10 cellular contexts compared by ENCODE assay signal in the genomic region with DNA sequence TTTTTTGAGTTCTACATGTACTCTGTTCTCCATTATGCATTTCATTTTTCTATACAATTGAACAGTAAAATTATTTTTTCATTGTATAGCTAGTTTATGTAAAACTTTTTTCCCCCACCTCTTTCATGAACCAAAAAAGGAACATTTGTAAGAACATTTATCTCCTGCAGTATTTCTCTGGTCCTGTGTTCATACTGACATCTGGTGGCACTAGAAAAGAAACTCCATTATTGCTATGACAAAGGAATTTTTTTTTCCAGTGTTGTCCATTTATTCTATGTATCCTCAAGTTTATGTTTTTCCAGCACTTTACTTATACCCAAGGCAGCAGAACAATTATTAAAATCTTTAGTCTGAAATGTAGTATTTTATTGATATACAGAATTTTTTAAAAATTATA. TPM values are rescaled to one million over a fixed set of nuclear protein-coding genes. Genes with fewer than 3 reads are reported as not detected.
DNase-seq lines count a peak whose midpoint lies in the region; ATAC-seq, FAIRE-seq and TF ChIP-seq lines count a peak whose summit lies in the region.
"Had no signal": no experiment of that assay in that cellular context is flagged by ENCODE, and none has a peak within 500 bp of the region (broad histone marks: within the 10 kb centered on the region; RNA-seq: fewer than 3 reads in every experiment).

No MANE protein-coding gene starts in this region.

- intact Hi-C loops in head of caudate nucleus (cut with DNase I) = no loop called here

- no peak overlapping the region for H3K27ac ChIP-seq in AG04450 (ENCODE audit: low read depth, low read length)

- DNase-seq in AG04450 (ENCODE audit: low read depth, low spot score) = peak; percentile 11
- DNase-seq in H7 = peak; percentile 6
- DNase-seq in SHP77 treated with DMSO at 0.1 percent for 48 hours (lab: John Stamatoyannopoulos, UW) = peak; percentile 90
- no peak for DNase-seq in frontal cortex (ENCODE audit: low spot score in 2 of 2)
- DNase-seq in stimulated activated effector memory CD8-positive, alpha-beta T cell treated with anti-CD3 and anti-CD28 coated beads, Interleukin-12 subunit alpha, Interleukin-12 subunit beta, amount 100 ng/mL, for 72 hours (ENCODE audit: low spot score in 2 of 2) = no peak
- DNase-seq in 8988T = no peak
- DNase-seq in head of caudate nucleus = no peak
- DNase-seq in activated naive CD4-positive, alpha-beta T cell treated with anti-CD3 and anti-CD28 coated beads, Interleukin-2, amount 50 U/mL, for 72 hours (ENCODE audit: low spot score in 2 of 2) = no peak
- DNase-seq: naive B cell had no signal

- H3K4me3 ChIP-seq in AG04450 (ENCODE audit: low read depth, low read length) (no peak overlapping the region), H7 (ENCODE audit: insufficient read depth, low read depth, low read length) (no peak overlapping the region)

- no peak overlapping the region for H3K4me3 Mint-ChIP-seq in stimulated activated effector memory CD8-positive, alpha-beta T cell treated with anti-CD3 and anti-CD28 coated beads, Interleukin-12 subunit alpha, Interleukin-12 subunit beta, amount 100 ng/mL, for 72 hours
- H3K4me3 Mint-ChIP-seq: naive B cell, WTC11 had no signal

- H3K27me3 ChIP-seq in AG04450 (ENCODE audit: control insufficient read depth, insufficient read depth, low read length) (no peaks in the 10 kb centered on the region), H7 (ENCODE audit: control insufficient read depth, insufficient read depth, low read length) (no peaks in the 10 kb centered on the region)

- CTCF ChIA-PET in AG04450 (lab: Charles Lee) = interaction anchor here (0.6 to 2.4 kb wide), 7 partner anchors 12 to 537 kb away, joined by 3 to 16 read pairs (median 3); no protein-coding TSS in a partner anchor

- TF ChIP-seq CTCF in AG04450 (IDR thresholded peaks at IDR 0.05; ENCODE audit: low read depth, low read length) = peak; percentile 59

- H3K36me3 Mint-ChIP-seq in stimulated activated effector memory CD8-positive, alpha-beta T cell treated with anti-CD3 and anti-CD28 coated beads, Interleukin-12 subunit alpha, Interleukin-12 subunit beta, amount 100 ng/mL, for 72 hours = peaks cover 29% of the 10 kb centered on the region
- H3K36me3 Mint-ChIP-seq in activated naive CD4-positive, alpha-beta T cell treated with anti-CD3 and anti-CD28 coated beads, Interleukin-2, amount 50 U/mL, for 72 hours = peaks cover 5 to 10% of the 10 kb centered on the region in 2 donors

- H3K27ac Mint-ChIP-seq in stimulated activated effector memory CD8-positive, alpha-beta T cell treated with anti-CD3 and anti-CD28 coated beads, Interleukin-12 subunit alpha, Interleukin-12 subunit beta, amount 100 ng/mL, for 72 hours = no peak overlapping the region
- H3K27ac Mint-ChIP-seq in activated naive CD4-positive, alpha-beta T cell treated with anti-CD3 and anti-CD28 coated beads, Interleukin-2, amount 50 U/mL, for 72 hours = no peak overlapping the region
- H3K27ac Mint-ChIP-seq: WTC11 had no signal

- peaks cover 28% of the 10 kb centered on the region for H3K4me1 Mint-ChIP-seq in stimulated activated effector memory CD8-positive, alpha-beta T cell treated with anti-CD3 and anti-CD28 coated beads, Interleukin-12 subunit alpha, Interleukin-12 subunit beta, amount 100 ng/mL, for 72 hours
- H3K4me1 Mint-ChIP-seq: WTC11 had no signal

- no peaks in the 10 kb centered on the region for H3K9me3 Mint-ChIP-seq in stimulated activated effector memory CD8-positive, alpha-beta T cell treated with anti-CD3 and anti-CD28 coated beads, Interleukin-12 subunit alpha, Interleukin-12 subunit beta, amount 100 ng/mL, for 72 hours
- H3K9me3 Mint-ChIP-seq in activated naive CD4-positive, alpha-beta T cell treated with anti-CD3 and anti-CD28 coated beads, Interleukin-2, amount 50 U/mL, for 72 hours = no peaks in the 10 kb centered on the region
- H3K9me3 Mint-ChIP-seq: naive B cell had no signal

- peak; percentile 92 for FAIRE-seq in frontal cortex (lab: Jason Lieb, UNC)

- H3K9me3 ChIP-seq in AG04450 (ENCODE audit: control insufficient read depth, insufficient read depth, low read length) = no peaks in the 10 kb centered on the region; the same call in 1 of the 2 replicates

- POLR2A ChIA-PET in AG04450 (lab: Yijun Ruan, JAX) = no interaction called here

- no peaks in the 10 kb centered on the region for H3K36me3 ChIP-seq in H7 (replicated peaks; ENCODE audit: control insufficient read depth, insufficient read depth, low read length)

- ATAC-seq in stimulated activated effector memory CD8-positive, alpha-beta T cell treated with anti-CD3 and anti-CD28 coated beads, Interleukin-12 subunit alpha, Interleukin-12 subunit beta, amount 100 ng/mL, for 72 hours = no peak
- no peak for ATAC-seq in activated naive CD4-positive, alpha-beta T cell treated with anti-CD3 and anti-CD28 coated beads, Interleukin-2, amount 50 U/mL, for 72 hours
- ATAC-seq: WTC11 had no signal

RNA-seq across cellular contexts. Expression of a gene that starts 27.4 kb away (rescaled TPM):
- 2.4 and 3.6 TPM in 2 replicates for polyA plus RNA-seq in AG04450 (2011; rRNA removed)
- polyA minus RNA-seq in AG04450 (2011; rRNA and poly(A)+ RNA removed) = 0.61 and 1.4 TPM in 2 replicates
- 12.1 and 18.9 TPM in 2 replicates for total RNA-seq in H7 (2014; rRNA removed; shearing (Covaris generic))
- total RNA-seq in frontal cortex = 6.5 TPM
- total RNA-seq in activated naive CD4-positive, alpha-beta T cell treated with anti-CD3 and anti-CD28 coated beads, Interleukin-2, amount 50 U/mL, for 72 hours = 1 to 10 TPM; 5.0 to 8.4 TPM

RNA-seq across cellular contexts. Expression of a gene that starts 46.6 kb away (rescaled TPM):
- 29.1 and 38.0 TPM in 2 replicates for polyA plus RNA-seq in AG04450 (2011; rRNA removed)
- polyA minus RNA-seq in AG04450 (2011; rRNA and poly(A)+ RNA removed) = 32.1 and 49.5 TPM in 2 replicates
- total RNA-seq in H7 (2014; rRNA removed; shearing (Covaris generic)) = 49.2 and 54.2 TPM in 2 replicates
- total RNA-seq in frontal cortex = 80.7 TPM
- total RNA-seq in activated naive CD4-positive, alpha-beta T cell treated with anti-CD3 and anti-CD28 coated beads, Interleukin-2, amount 50 U/mL, for 72 hours = 10 to 100 TPM; 29.7 to 34.1 TPM

RNA-seq across cellular contexts. Expression of a gene that starts 46.7 kb away (rescaled TPM):
- 73.5 and 102 TPM in 2 replicates for polyA plus RNA-seq in AG04450 (2011; rRNA removed)
- polyA minus RNA-seq in AG04450 (2011; rRNA and poly(A)+ RNA removed) = 16.0 and 31.8 TPM in 2 replicates
- 31.0 and 44.0 TPM in 2 replicates for total RNA-seq in H7 (2014; rRNA removed; shearing (Covaris generic))
- total RNA-seq in frontal cortex = 54.2 TPM
- 10 to 100 TPM; 17.7 to 25.4 TPM for total RNA-seq in activated naive CD4-positive, alpha-beta T cell treated with anti-CD3 and anti-CD28 coated beads, Interleukin-2, amount 50 U/mL, for 72 hours

Comparison
In these comparisons a context has a peak if more than half of its experiments do, and no peak if none do; other contexts are left out.
1. DNase-seq: peak in AG04450 (single experiment), H7 (single experiment) and SHP77 treated with DMSO at 0.1 percent for 48 hours (single experiment); none in frontal cortex (0 of 2), stimulated activated effector memory CD8-positive, alpha-beta T cell treated with anti-CD3 and anti-CD28 coated beads, Interleukin-12 subunit alpha, Interleukin-12 subunit beta, amount 100 ng/mL, for 72 hours (0 of 2), 8988T (single experiment), head of caudate nucleus (0 of 42) and activated naive CD4-positive, alpha-beta T cell treated with anti-CD3 and anti-CD28 coated beads, Interleukin-2, amount 50 U/mL, for 72 hours (0 of 2).